Comparison of ENCODE assay signal across 11 cellular contexts in genomic region chr4:142091691-142092182, GRCh38.
DNase-seq lines count a peak whose midpoint lies in the region; ATAC-seq and TF ChIP-seq lines count a peak whose summit lies in the region.
"Had no signal": no experiment of that assay in that cellular context is flagged by ENCODE, and none has a peak within 500 bp of the region (broad histone marks: within the 10 kb centered on the region; RNA-seq: fewer than 3 reads in every experiment).

No MANE protein-coding gene starts in this region.

- intact Hi-C loops in right cardiac atrium (cut with DNase I), result no loop called here

- H3K4me1 Mint-ChIP-seq in HFFc6 (ENCODE audit: low read depth), result peaks cover 96% of the 10 kb centered on the region
- H3K4me1 Mint-ChIP-seq in activated T-cell treated with anti-CD3 and anti-CD28 coated beads, Interleukin-2, amount 50 U/mL, for 24 hours (ENCODE audit: low read depth), result peaks cover 6% of the 10 kb centered on the region
- no peaks in the 10 kb centered on the region for H3K4me1 Mint-ChIP-seq in activated naive CD8-positive, alpha-beta T cell treated with anti-CD3 and anti-CD28 coated beads, Interleukin-2, amount 50 U/mL, for 24 hours

- peak; percentile 87 to 95 for ATAC-seq in right cardiac atrium
- no peak for ATAC-seq in activated naive CD8-positive, alpha-beta T cell treated with anti-CD3 and anti-CD28 coated beads, Interleukin-2, amount 50 U/mL, for 24 hours
- ATAC-seq in GM21723 (IDR thresholded peaks at IDR 0.05; ENCODE audit: unreplicated experiment), result no peak

- no peak overlapping the region for H3K9ac ChIP-seq in subcutaneous abdominal adipose tissue (ENCODE audit: low read length in 5 of 5)

- H3K4me3 Mint-ChIP-seq in HFFc6, result peak overlapping the region; percentile 74
- H3K4me3 Mint-ChIP-seq in activated T-cell treated with anti-CD3 and anti-CD28 coated beads, Interleukin-2, amount 50 U/mL, for 24 hours, result no peak overlapping the region
- H3K4me3 Mint-ChIP-seq in activated naive CD8-positive, alpha-beta T cell treated with anti-CD3 and anti-CD28 coated beads, Interleukin-2, amount 50 U/mL, for 24 hours, result no peak overlapping the region

- H3K9me3 ChIP-seq in right cardiac atrium (ENCODE audit: control insufficient read depth, low read length) (no peaks in the 10 kb centered on the region), subcutaneous abdominal adipose tissue (ENCODE audit: control insufficient read depth in 5 of 5, low read length in 5 of 5) (no peaks in the 10 kb centered on the region)

- no peak for TF ChIP-seq CTCF in HFFc6 (IDR thresholded peaks at IDR 0.05)

- peak overlapping the region; percentile 83 for H3K27ac ChIP-seq in right cardiac atrium (ENCODE audit: low read length)
- H3K27ac ChIP-seq in subcutaneous abdominal adipose tissue (ENCODE audit: low read depth, low read length), result peak overlapping the region; percentile 42
- H3K27ac ChIP-seq: HL-60 had no signal

- H3K4me1 ChIP-seq in right cardiac atrium (ENCODE audit: control insufficient read depth, insufficient read depth, low read length) (no peaks in the 10 kb centered on the region), subcutaneous abdominal adipose tissue (ENCODE audit: control insufficient read depth in 5 of 5, insufficient read depth in 5 of 5, low read length in 5 of 5) (peaks cover 0 to 7% (median 0%) of the 10 kb centered on the region in 5 donors)

- 20% methylated on average over 4 of the region's 4 CpGs for WGBS in right cardiac atrium

- H3K36me3 Mint-ChIP-seq in HFFc6 (ENCODE audit: low read depth), result peaks cover 47% of the 10 kb centered on the region
- H3K36me3 Mint-ChIP-seq in activated T-cell treated with anti-CD3 and anti-CD28 coated beads, Interleukin-2, amount 50 U/mL, for 24 hours (ENCODE audit: low read depth), result peaks cover 83% of the 10 kb centered on the region
- H3K36me3 Mint-ChIP-seq in activated naive CD8-positive, alpha-beta T cell treated with anti-CD3 and anti-CD28 coated beads, Interleukin-2, amount 50 U/mL, for 24 hours (ENCODE audit: low read depth), result peaks cover 26% of the 10 kb centered on the region

- H3K36me3 ChIP-seq in subcutaneous abdominal adipose tissue (ENCODE audit: control insufficient read depth in 5 of 5, insufficient read depth in 5 of 5, low read length in 5 of 5), result no peaks in the 10 kb centered on the region

- H3K27me3 Mint-ChIP-seq in HFFc6 (ENCODE audit: insufficient read depth), result peaks cover 2% of the 10 kb centered on the region
- no peaks in the 10 kb centered on the region for H3K27me3 Mint-ChIP-seq in activated T-cell treated with anti-CD3 and anti-CD28 coated beads, Interleukin-2, amount 50 U/mL, for 24 hours
- no peaks in the 10 kb centered on the region for H3K27me3 Mint-ChIP-seq in activated naive CD8-positive, alpha-beta T cell treated with anti-CD3 and anti-CD28 coated beads, Interleukin-2, amount 50 U/mL, for 24 hours

- DNase-seq in HFFc6 (peak; percentile 97), astrocyte of the hippocampus (ENCODE audit: low read depth, low spot score) (peak; percentile 96), right cardiac atrium (peak in 1 of 3 donors; percentile 52), NCI-H1092 (lab: John Stamatoyannopoulos, UW) (no peak)
- DNase-seq in activated T-cell treated with anti-CD3 and anti-CD28 coated beads, Interleukin-2, amount 50 U/mL, for 24 hours, result no peak
- no peak for DNase-seq in activated naive CD8-positive, alpha-beta T cell treated with anti-CD3 and anti-CD28 coated beads, Interleukin-2, amount 50 U/mL, for 24 hours
- DNase-seq: amniotic stem cell, NCI-H510A treated with DMSO at 0.1 percent for 48 hours had no signal

- H3K27ac Mint-ChIP-seq in HFFc6, result peak overlapping the region; percentile 100
- no peak overlapping the region for H3K27ac Mint-ChIP-seq in activated T-cell treated with anti-CD3 and anti-CD28 coated beads, Interleukin-2, amount 50 U/mL, for 24 hours
- H3K27ac Mint-ChIP-seq in activated naive CD8-positive, alpha-beta T cell treated with anti-CD3 and anti-CD28 coated beads, Interleukin-2, amount 50 U/mL, for 24 hours, result no peak overlapping the region

- H3K4me3 ChIP-seq in right cardiac atrium (ENCODE audit: low read length) (no peak overlapping the region), subcutaneous abdominal adipose tissue (ENCODE audit: low read depth in 1 of 5, low read length in 5 of 5) (no peak overlapping the region)

- no peaks in the 10 kb centered on the region for H3K9me3 Mint-ChIP-seq in HFFc6
- H3K9me3 Mint-ChIP-seq in activated T-cell treated with anti-CD3 and anti-CD28 coated beads, Interleukin-2, amount 50 U/mL, for 24 hours, result no peaks in the 10 kb centered on the region
- no peaks in the 10 kb centered on the region for H3K9me3 Mint-ChIP-seq in activated naive CD8-positive, alpha-beta T cell treated with anti-CD3 and anti-CD28 coated beads, Interleukin-2, amount 50 U/mL, for 24 hours

- H3K27me3 ChIP-seq in right cardiac atrium (ENCODE audit: control insufficient read depth, insufficient read depth) (no peaks in the 10 kb centered on the region), subcutaneous abdominal adipose tissue (ENCODE audit: control insufficient read depth in 5 of 5, insufficient read depth in 4 of 5, low read length in 5 of 5) (no peaks in the 10 kb centered on the region)

Comparison
In these comparisons a context has a peak if more than half of its experiments do, and no peak if none do; other contexts are left out.
1. DNase-seq: peak in HFFc6 (single experiment) and astrocyte of the hippocampus (single experiment); none in NCI-H1092 (single experiment), activated T-cell treated with anti-CD3 and anti-CD28 coated beads, Interleukin-2, amount 50 U/mL, for 24 hours (single experiment) and activated naive CD8-positive, alpha-beta T cell treated with anti-CD3 and anti-CD28 coated beads, Interleukin-2, amount 50 U/mL, for 24 hours (single experiment).
2. ATAC-seq: peak in right cardiac atrium (2 of 2); none in activated naive CD8-positive, alpha-beta T cell treated with anti-CD3 and anti-CD28 coated beads, Interleukin-2, amount 50 U/mL, for 24 hours (single experiment) and GM21723 (single experiment).